In genomic region chr9:104747565-104748358, GRCh38 we compare ENCODE assay signal across 1 cellular context.
TF ChIP-seq lines count a peak whose summit lies in the region.

Gene NIPSNAP3A (plus strand): TSS chr9:104747683. CDS start chr9:104747793, 110 bp downstream.

TF ChIP-seq in K562, 482 proteins besides CTCF, POLR2A, EP300 and RAD21 (continued from another document and continues in another):
- TF ChIP-seq CHD7 (IDR thresholded peaks at IDR 0.05; ENCODE audit: low read depth, low read length) (no peak), SMAD3 (CRISPR knock-in tag; conservative IDR thresholded peaks at IDR 0.05) (no peak), MYC (IDR thresholded peaks at IDR 0.05; ENCODE audit: low read depth, low read length) (peak; percentile 72), MYC (CRISPR knock-in tag; IDR thresholded peaks at IDR 0.05; ENCODE audit: borderline replicate concordance, low read depth) (no peak), DACH1 (IDR thresholded peaks at IDR 0.05; ENCODE audit: partially characterized antibody) (no peak), SRF (CRISPR knock-in tag; IDR thresholded peaks at IDR 0.05) (no peak; a peak in 1 of 4 replicates), ZNF609 (CRISPR knock-in tag; IDR thresholded peaks at IDR 0.05; ENCODE audit: borderline replicate concordance) (peak; percentile 71; the same call in 1 of the 2 replicates), ZNF408 (CRISPR knock-in tag; IDR thresholded peaks at IDR 0.05; ENCODE audit: low read depth) (no peak), POLR2AphosphoS5 (IDR thresholded peaks at IDR 0.05; ENCODE audit: control insufficient read depth, insufficient read depth, low read depth, low read length) (peak; percentile 50; the same call in 1 of the 2 replicates), GTF3C2 (IDR thresholded peaks at IDR 0.05; ENCODE audit: borderline replicate concordance, extremely low read depth, insufficient read length) (no peak), NELFE (IDR thresholded peaks at IDR 0.05; ENCODE audit: insufficient read depth, insufficient read length) (no peak), BDP1 (IDR thresholded peaks at IDR 0.05; ENCODE audit: insufficient read depth, insufficient read length) (no peak), ZEB2 (IDR thresholded peaks at IDR 0.05) (no peak), HDAC3 (IDR thresholded peaks at IDR 0.05; ENCODE audit: borderline replicate concordance, partially characterized antibody) (no peak), MEF2D (tag; conservative IDR thresholded peaks at IDR 0.05; ENCODE audit: low read depth) (no peak), SMARCE1 (IDR thresholded peaks at IDR 0.05) (no peak), ZNF830 (CRISPR knock-in tag; IDR thresholded peaks at IDR 0.05) (no peak), CREB1 (IDR thresholded peaks at IDR 0.05) (no peak; the same call in 1 of the 2 replicates), CREB1 (CRISPR knock-in tag; IDR thresholded peaks at IDR 0.05) (no peak; the same call in 1 of the 2 replicates), ZNF324 (CRISPR knock-in tag; IDR thresholded peaks at IDR 0.05) (no peak), GTF2B (IDR thresholded peaks at IDR 0.05; ENCODE audit: extremely low read depth, insufficient read length) (no peak), ZBTB49 (CRISPR knock-in tag; IDR thresholded peaks at IDR 0.05; ENCODE audit: borderline replicate concordance) (no peak), ZNF644 (tag; IDR thresholded peaks at IDR 0.05; ENCODE audit: low read depth) (no peak), POU5F1 (IDR thresholded peaks at IDR 0.05; ENCODE audit: borderline replicate concordance, low read depth, low read length, partially characterized antibody) (no peak), ZNF592 (IDR thresholded peaks at IDR 0.05) (no peak; the same call in 1 of the 2 replicates)
